ENCODE assay signal across 1 cellular context in the genomic region with DNA sequence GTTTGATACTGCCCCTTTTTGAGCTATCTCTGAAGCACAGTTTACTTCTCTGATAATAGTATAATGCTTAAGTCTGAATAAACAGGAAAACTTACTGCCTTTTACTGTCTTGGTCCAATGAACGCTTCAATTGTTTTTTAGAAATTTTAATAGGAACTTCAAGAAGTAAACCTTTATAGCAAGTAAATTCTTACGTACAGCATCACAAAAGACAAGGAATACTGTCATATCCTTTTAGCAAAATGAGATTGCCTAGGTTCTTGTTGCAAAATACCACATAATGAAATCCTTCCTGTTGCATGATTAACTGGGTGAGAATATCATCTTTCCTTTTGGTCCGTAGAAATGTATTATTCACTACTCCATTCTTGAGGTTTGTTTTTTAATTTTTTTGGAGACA.
A peak's percentile ranks its signal among the peaks of the same experiment; 100 is the strongest.
TF ChIP-seq lines count a peak whose summit lies in the region.

No MANE protein-coding gene starts in this region.

TF ChIP-seq in K562, 482 proteins besides CTCF, POLR2A, EP300 and RAD21:
- TF ChIP-seq, protein P1, sequence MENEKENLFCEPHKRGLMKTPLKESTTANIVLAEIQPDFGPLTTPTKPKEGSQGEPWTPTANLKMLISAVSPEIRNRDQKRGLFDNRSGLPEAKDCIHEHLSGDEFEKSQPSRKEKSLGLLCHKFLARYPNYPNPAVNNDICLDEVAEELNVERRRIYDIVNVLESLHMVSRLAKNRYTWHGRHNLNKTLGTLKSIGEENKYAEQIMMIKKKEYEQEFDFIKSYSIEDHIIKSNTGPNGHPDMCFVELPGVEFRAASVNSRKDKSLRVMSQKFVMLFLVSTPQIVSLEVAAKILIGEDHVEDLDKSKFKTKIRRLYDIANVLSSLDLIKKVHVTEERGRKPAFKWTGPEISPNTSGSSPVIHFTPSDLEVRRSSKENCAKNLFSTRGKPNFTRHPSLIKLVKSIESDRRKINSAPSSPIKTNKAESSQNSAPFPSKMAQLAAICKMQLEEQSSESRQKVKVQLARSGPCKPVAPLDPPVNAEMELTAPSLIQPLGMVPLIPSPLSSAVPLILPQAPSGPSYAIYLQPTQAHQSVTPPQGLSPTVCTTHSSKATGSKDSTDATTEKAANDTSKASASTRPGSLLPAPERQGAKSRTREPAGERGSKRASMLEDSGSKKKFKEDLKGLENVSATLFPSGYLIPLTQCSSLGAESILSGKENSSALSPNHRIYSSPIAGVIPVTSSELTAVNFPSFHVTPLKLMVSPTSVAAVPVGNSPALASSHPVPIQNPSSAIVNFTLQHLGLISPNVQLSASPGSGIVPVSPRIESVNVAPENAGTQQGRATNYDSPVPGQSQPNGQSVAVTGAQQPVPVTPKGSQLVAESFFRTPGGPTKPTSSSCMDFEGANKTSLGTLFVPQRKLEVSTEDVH (IDR thresholded peaks at IDR 0.05; ENCODE audit: low read depth, partially characterized antibody): no peak
- peak; percentile 91 for TF ChIP-seq ZNF175 (CRISPR knock-in tag; IDR thresholded peaks at IDR 0.05; ENCODE audit: low read depth)
